In genomic region chr14:55438066-55438683, GRCh38 we compare ENCODE assay signal across 10 cellular contexts. TPM values are rescaled to one million over a fixed set of nuclear protein-coding genes. Genes with fewer than 3 reads are reported as not detected.
DNase-seq lines count a peak whose midpoint lies in the region; ATAC-seq, FAIRE-seq and TF ChIP-seq lines count a peak whose summit lies in the region.
"Had no signal": no experiment of that assay in that cellular context is flagged by ENCODE, and none has a peak within 500 bp of the region (broad histone marks: within the 10 kb centered on the region; RNA-seq: fewer than 3 reads in every experiment).

No MANE protein-coding gene starts in this region.

- WGBS in H9 (ENCODE audit: extremely low coverage, insufficient read length, low lambda C conversion rate) = no CpG with 5 or more reads among the region's 10 CpGs

- no peaks in the 10 kb centered on the region for H3K9me3 Mint-ChIP-seq in CD4-positive, CD25-positive, alpha-beta regulatory T cell
- no peaks in the 10 kb centered on the region; a peak in 1 of 5 replicates for H3K9me3 Mint-ChIP-seq in H9
- no peaks in the 10 kb centered on the region for H3K9me3 Mint-ChIP-seq in immature natural killer cell

- H3K4me3 Mint-ChIP-seq in CD4-positive, CD25-positive, alpha-beta regulatory T cell = peak overlapping the region in 1 of 4 donors; percentile 48
- no peak overlapping the region for H3K4me3 Mint-ChIP-seq in H9
- no peak overlapping the region for H3K4me3 Mint-ChIP-seq in immature natural killer cell

- no peak overlapping the region for H2BK5ac ChIP-seq in H9 (ENCODE audit: insufficient read length, low read length)

- no peak for TF ChIP-seq POLR2A in H54 (IDR thresholded peaks at IDR 0.05; ENCODE audit: low read depth, low read length)

- H3K4me1 Mint-ChIP-seq in CD4-positive, CD25-positive, alpha-beta regulatory T cell = peaks cover 15 to 25% (median 17%) of the 10 kb centered on the region in 4 donors
- H3K4me1 Mint-ChIP-seq in H9 = peaks cover 11% of the 10 kb centered on the region in 2 experiments
- peaks cover 14 to 15% of the 10 kb centered on the region in 2 donors for H3K4me1 Mint-ChIP-seq in immature natural killer cell

- H3K36me3 ChIP-seq in CD4-positive, CD25-positive, alpha-beta regulatory T cell (ENCODE audit: control insufficient read depth, insufficient read depth, low read length) = no peaks in the 10 kb centered on the region

- H3K27ac Mint-ChIP-seq in CD4-positive, CD25-positive, alpha-beta regulatory T cell = peak overlapping the region in 1 of 3 donors; percentile 38
- H3K27ac Mint-ChIP-seq in H9 (0 out of 7 replicates have a peak overlapping the region, but pooled peaks of 1 of the 3 experiments have one; percentile 19), immature natural killer cell (no peak overlapping the region)

- H3K18ac ChIP-seq in H9 (ENCODE audit: insufficient read length, low read depth, low read length) = no peak overlapping the region

- no peak overlapping the region for H2BK120ac ChIP-seq in H9 (ENCODE audit: low read depth, low read length, poor library complexity, severe bottlenecking)

- H4K5ac ChIP-seq in H9 (ENCODE audit: insufficient read length, low read depth, low read length) = no peak overlapping the region

- H4K8ac ChIP-seq in H9 (replicated peaks; ENCODE audit: insufficient read length, low read depth, low read length) = no peak overlapping the region

- no peak overlapping the region for H2BK15ac ChIP-seq in H9 (ENCODE audit: low read depth, low read length)

- no peak overlapping the region for H3K23ac ChIP-seq in H9 (ENCODE audit: insufficient read length, low read depth, low read length)

- H3K4ac ChIP-seq in H9 (ENCODE audit: low read depth, low read length) = no peak overlapping the region

- no peak overlapping the region for H3K9ac ChIP-seq in H9 (ENCODE audit: extremely low read depth, insufficient read length, low read length)

- H2BK20ac ChIP-seq in H9 (ENCODE audit: low read depth, low read length, poor library complexity, severe bottlenecking) = no peak overlapping the region

- no peaks in the 10 kb centered on the region for H3K36me3 Mint-ChIP-seq in CD4-positive, CD25-positive, alpha-beta regulatory T cell
- no peaks in the 10 kb centered on the region for H3K36me3 Mint-ChIP-seq in H9 (ENCODE audit: insufficient read depth in 1 of 3, low read depth in 3 of 3)
- no peaks in the 10 kb centered on the region for H3K36me3 Mint-ChIP-seq in immature natural killer cell

- H3K79me1 ChIP-seq in H9 (ENCODE audit: insufficient read depth, low read depth, low read length, poor library complexity, severe bottlenecking) = no peaks in the 10 kb centered on the region

- no peak overlapping the region for H3K56ac ChIP-seq in H9 (ENCODE audit: insufficient read length, low read depth, low read length)

- no peak overlapping the region for H4K91ac ChIP-seq in H9 (ENCODE audit: insufficient read length, low read depth, low read length)

- no peak overlapping the region for H3T11ph ChIP-seq in H9 (ENCODE audit: low read length)

- no peak overlapping the region for H3K4me3 ChIP-seq in CD4-positive, CD25-positive, alpha-beta regulatory T cell (ENCODE audit: low read depth, low read length)
- no peak overlapping the region for H3K4me3 ChIP-seq in astrocyte of the spinal cord (ENCODE audit: low read depth, low read length)

- H3K9me3 ChIP-seq in CD4-positive, CD25-positive, alpha-beta regulatory T cell (ENCODE audit: control insufficient read depth in 2 of 2, low read length in 2 of 2) = no peaks in the 10 kb centered on the region
- H3K9me3 ChIP-seq in H9 (ENCODE audit: control insufficient read depth, low read depth, low read length) = no peaks in the 10 kb centered on the region

- H2BK12ac ChIP-seq in H9 (ENCODE audit: insufficient read length, low read depth, low read length) = no peak overlapping the region

- no peak for FAIRE-seq in H54 (lab: Jason Lieb, UNC)
- FAIRE-seq: frontal cortex had no signal

- peak in 2 of 3 donors; percentile 11 to 45 for DNase-seq in CD4-positive, CD25-positive, alpha-beta regulatory T cell
- DNase-seq in H9 (no peak), NCI-H345 treated with DMSO at 0.1 percent for 48 hours (lab: John Stamatoyannopoulos, UW; ENCODE audit: unreplicated experiment) (peak; percentile 34), astrocyte of the spinal cord (ENCODE audit: low read depth, low spot score) (peak; percentile 71), left kidney (ENCODE audit: low read depth, low spot score) (peak; percentile 77), H54 (ENCODE audit: insufficient read length, low spot score) (no peak), immature natural killer cell (no peak)

- no peak for ATAC-seq in CD4-positive, CD25-positive, alpha-beta regulatory T cell (ENCODE audit: low read depth in 2 of 2)
- ATAC-seq in GM18861 (IDR thresholded peaks at IDR 0.05; ENCODE audit: unreplicated experiment) = no peak

- peaks cover 19% of the 10 kb centered on the region for H3K4me1 ChIP-seq in CD4-positive, CD25-positive, alpha-beta regulatory T cell (ENCODE audit: control insufficient read depth, insufficient read depth, low read length, poor library complexity, severe bottlenecking)
- peaks cover 2% of the 10 kb centered on the region; the same call in 1 of the 2 replicates for H3K4me1 ChIP-seq in H9 (ENCODE audit: insufficient read depth, low read length)

- no peak overlapping the region for H2AK5ac ChIP-seq in H9 (ENCODE audit: insufficient read length, low read length)

- no peak overlapping the region for H3K14ac ChIP-seq in H9 (ENCODE audit: insufficient read depth, low read length)

- H3K27ac ChIP-seq in CD4-positive, CD25-positive, alpha-beta regulatory T cell (ENCODE audit: insufficient read depth, low read length, poor library complexity, severe bottlenecking) = no peak overlapping the region
- H3K27ac ChIP-seq in H9 (ENCODE audit: insufficient read length, low read depth, low read length) = no peak overlapping the region

- peaks cover 10% of the 10 kb centered on the region for H3K27me3 Mint-ChIP-seq in CD4-positive, CD25-positive, alpha-beta regulatory T cell
- H3K27me3 Mint-ChIP-seq in H9 (ENCODE audit: low read depth) = peaks cover 3% of the 10 kb centered on the region; the same call in 1 of the 2 replicates
- peaks cover 0 to 9% (median 7%) of the 10 kb centered on the region in 3 donors for H3K27me3 Mint-ChIP-seq in immature natural killer cell (ENCODE audit: low read depth in 3 of 3)

- in situ Hi-C loops in astrocyte of the spinal cord (cut with HindIII; ENCODE audit: low sequenced_read_pairs) = no loop called here

- H2AFZ ChIP-seq in H9 (ENCODE audit: low read length) = no peak overlapping the region

- TF ChIP-seq CTCF in H9 (conservative IDR thresholded peaks at IDR 0.05) (peak; percentile 70), astrocyte of the spinal cord (IDR thresholded peaks at IDR 0.05; ENCODE audit: low read depth, low read length) (peak; percentile 58)

- H3K27me3 ChIP-seq in CD4-positive, CD25-positive, alpha-beta regulatory T cell (ENCODE audit: control insufficient read depth, insufficient read depth, low read length) = no peaks in the 10 kb centered on the region
- no peaks in the 10 kb centered on the region for H3K27me3 ChIP-seq in H9 (ENCODE audit: insufficient read depth, low read length)

- H3K79me2 ChIP-seq in H9 (ENCODE audit: insufficient read depth, low read length) = no peaks in the 10 kb centered on the region

- no peaks in the 10 kb centered on the region for H4K20me1 ChIP-seq in H9 (ENCODE audit: control insufficient read depth, insufficient read depth, insufficient read length)

- no peaks in the 10 kb centered on the region for H3K23me2 ChIP-seq in H9 (ENCODE audit: insufficient read length, low read depth, low read length, poor library complexity, severe bottlenecking)

- no peak overlapping the region for H3K4me2 ChIP-seq in H9 (ENCODE audit: insufficient read depth, insufficient read length, low read length)

RNA-seq across cellular contexts. Expression of gene TBPL2, which starts 2.2 kb away (rescaled TPM):
- not detected for total RNA-seq in CD4-positive, CD25-positive, alpha-beta regulatory T cell
- polyA plus RNA-seq in CD4-positive, CD25-positive, alpha-beta regulatory T cell = not detected
- not detected in 2 replicates for total RNA-seq in H9 (2021)
- not detected for polyA plus RNA-seq in immature natural killer cell
- total RNA-seq: frontal cortex, temporal lobe had no signal

RNA-seq across cellular contexts. Expression of gene ATG14, which starts 26.5 kb away (rescaled TPM):
- 19.0 TPM for total RNA-seq in CD4-positive, CD25-positive, alpha-beta regulatory T cell
- 1 to 10 TPM; 5.8 to 9.3 (median 5.9) TPM for polyA plus RNA-seq in CD4-positive, CD25-positive, alpha-beta regulatory T cell
- 11.8 and 13.6 TPM in 2 replicates for total RNA-seq in H9 (2021)
- 1 to 10 TPM; 3.2 to 6.1 (median 3.2) TPM for polyA plus RNA-seq in immature natural killer cell

Comparison
In these comparisons a context has a peak if more than half of its experiments do, and no peak if none do; other contexts are left out.
1. DNase-seq: peak in CD4-positive, CD25-positive, alpha-beta regulatory T cell (2 of 3), NCI-H345 treated with DMSO at 0.1 percent for 48 hours (single experiment), astrocyte of the spinal cord (single experiment) and left kidney (single experiment); none in H9 (single experiment), H54 (single experiment) and immature natural killer cell (0 of 3).